12 cellular contexts compared by ENCODE assay signal in the genomic region with DNA sequence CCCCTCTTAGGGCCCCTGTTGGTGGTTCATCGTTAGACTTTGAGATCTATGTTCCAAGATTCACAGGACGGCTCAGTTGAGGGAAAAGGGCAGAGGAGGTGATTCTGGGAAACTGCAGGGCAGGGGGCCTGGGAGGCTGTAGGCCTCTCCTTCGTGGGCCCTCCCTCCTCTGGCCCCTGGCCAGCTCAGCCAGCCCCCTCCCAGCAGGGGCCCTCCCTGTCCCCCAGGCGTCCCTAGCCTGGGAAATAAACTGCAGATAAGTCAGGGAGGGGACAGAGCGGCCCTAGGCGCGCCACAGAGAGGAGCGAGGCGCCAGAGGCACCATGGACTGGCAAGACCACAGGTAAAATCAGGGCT. TPM values are rescaled to one million over a fixed set of nuclear protein-coding genes. Genes with fewer than 3 reads are reported as not detected.
A peak's percentile ranks its signal among the peaks of the same experiment; 100 is the strongest.
DNase-seq lines count a peak whose midpoint lies in the region; ATAC-seq and TF ChIP-seq lines count a peak whose summit lies in the region.
"Had no signal": no experiment of that assay in that cellular context is flagged by ENCODE, and none has a peak within 500 bp of the region (broad histone marks: within the 10 kb centered on the region; RNA-seq: fewer than 3 reads in every experiment).

No MANE protein-coding gene starts in this region.

- 51% methylated on average over 9 of the region's 9 CpGs for WGBS in right cardiac atrium
- no CpG with 5 or more reads among the region's 9 CpGs for WGBS in trophoblast cell (ENCODE audit: extremely low coverage, insufficient coverage, insufficient read length)

- peak overlapping the region; percentile 9 for H2AK5ac ChIP-seq in trophoblast cell (ENCODE audit: low read length)

- H3K4me3 Mint-ChIP-seq in activated T-cell treated with anti-CD3 and anti-CD28 coated beads, Interleukin-2, amount 50 U/mL, for 24 hours = no peak overlapping the region
- H3K4me3 Mint-ChIP-seq: IgD-negative memory B cell had no signal

- no peaks in the 10 kb centered on the region for H3K36me3 Mint-ChIP-seq in activated T-cell treated with anti-CD3 and anti-CD28 coated beads, Interleukin-2, amount 50 U/mL, for 24 hours (ENCODE audit: low read depth)

- no peak overlapping the region for H3K4ac ChIP-seq in trophoblast cell (ENCODE audit: low read depth, low read length)

- peak overlapping the region; percentile 86 for H4K91ac ChIP-seq in trophoblast cell (ENCODE audit: low read depth, low read length)

- H3K4me2 ChIP-seq in trophoblast cell (ENCODE audit: low read length) = peak overlapping the region; percentile 56

- peak overlapping the region; percentile 58 for H2BK120ac ChIP-seq in trophoblast cell (ENCODE audit: insufficient read depth, low read length, poor library complexity)

- TF ChIP-seq CTCF in 22Rv1 (IDR thresholded peaks at IDR 0.05) = no peak

- H3K23ac ChIP-seq in trophoblast cell (ENCODE audit: low read length) = no peak overlapping the region

- H4K8ac ChIP-seq in trophoblast cell (ENCODE audit: low read depth, low read length) = peak overlapping the region; percentile 70

- H3K79me2 ChIP-seq in trophoblast cell (ENCODE audit: control insufficient read depth, insufficient read depth, low read length, poor library complexity) = peaks cover 3% of the 10 kb centered on the region

- H3K27ac Mint-ChIP-seq in activated T-cell treated with anti-CD3 and anti-CD28 coated beads, Interleukin-2, amount 50 U/mL, for 24 hours = no peak overlapping the region
- H3K27ac Mint-ChIP-seq: IgD-negative memory B cell had no signal

- peak in 1 of 2 donors; percentile 1 for ATAC-seq in right cardiac atrium

- peak overlapping the region; percentile 77 for H4K12ac ChIP-seq in trophoblast cell (ENCODE audit: low read depth, low read length)

- H2BK12ac ChIP-seq in trophoblast cell (ENCODE audit: low read length) = peak overlapping the region; percentile 2

- DNase-seq in adipocyte (ENCODE audit: low read depth) = no peak
- DNase-seq in right cardiac atrium = peak; percentile 53 to 80 (median 75)
- no peak for DNase-seq in trophoblast cell
- no peak for DNase-seq in activated T-cell treated with anti-CD3 and anti-CD28 coated beads, Interleukin-2, amount 50 U/mL, for 24 hours
- DNase-seq in NK-92 treated with Interleukin-12 subunit alpha and Interleukin-12 subunit beta, amount 100 ng/mL, for 24 hours (lab: John Stamatoyannopoulos, UW) = no peak
- no peak for DNase-seq in UCSD-AML1 (lab: John Stamatoyannopoulos, UW; ENCODE audit: unreplicated experiment)
- no peak for DNase-seq in NCI-H1694 treated with DMSO at 0.1 percent for 48 hours (lab: John Stamatoyannopoulos, UW)
- DNase-seq: activated CD4-positive, CD25-positive, alpha-beta regulatory T cell treated with anti-CD3 and anti-CD28 coated beads, Interleukin-2, amount 50 U/mL, for 72 hours had no signal

- no peak overlapping the region for H2BK5ac ChIP-seq in trophoblast cell (ENCODE audit: low read depth, low read length, poor library complexity)

- H3K4me1 Mint-ChIP-seq in activated T-cell treated with anti-CD3 and anti-CD28 coated beads, Interleukin-2, amount 50 U/mL, for 24 hours (ENCODE audit: low read depth) = no peaks in the 10 kb centered on the region
- H3K4me1 Mint-ChIP-seq: IgD-negative memory B cell had no signal

- H3K27me3 Mint-ChIP-seq in activated T-cell treated with anti-CD3 and anti-CD28 coated beads, Interleukin-2, amount 50 U/mL, for 24 hours = peaks cover 14% of the 10 kb centered on the region

- H3K36me3 ChIP-seq in adipocyte (ENCODE audit: control insufficient read depth, insufficient read depth, low read length, severe bottlenecking) (peaks cover 43% of the 10 kb centered on the region), trophoblast cell (ENCODE audit: control insufficient read depth in 1 of 2, insufficient read depth in 2 of 2, low read length in 2 of 2) (peaks cover 3 to 4% of the 10 kb centered on the region in 2 experiments)

- peak overlapping the region; percentile 98 for H2AFZ ChIP-seq in trophoblast cell (ENCODE audit: insufficient read depth, low read length, poor library complexity)

- H3K27me3 ChIP-seq in adipocyte (replicated peaks; ENCODE audit: control insufficient read depth, insufficient read depth, low read length) (no peaks in the 10 kb centered on the region), right cardiac atrium (ENCODE audit: control insufficient read depth, insufficient read depth) (no peaks in the 10 kb centered on the region), trophoblast cell (ENCODE audit: insufficient read depth, low read length) (no peaks in the 10 kb centered on the region)
- H3K27me3 ChIP-seq: body of pancreas had no signal

- H3K79me1 ChIP-seq in trophoblast cell (ENCODE audit: low read length) = peaks cover 11% of the 10 kb centered on the region

- peaks cover 11% of the 10 kb centered on the region for H3K9me3 Mint-ChIP-seq in activated T-cell treated with anti-CD3 and anti-CD28 coated beads, Interleukin-2, amount 50 U/mL, for 24 hours

- intact Hi-C loops in right cardiac atrium (cut with DNase I) = no loop called here

- peak overlapping the region; percentile 46 for H3K9ac ChIP-seq in adipocyte (ENCODE audit: low read length)
- no peak overlapping the region for H3K9ac ChIP-seq in trophoblast cell (ENCODE audit: low read length)

- H3K4me1 ChIP-seq in adipocyte (ENCODE audit: control insufficient read depth, insufficient read depth, low read length) (peaks cover 33% of the 10 kb centered on the region), right cardiac atrium (ENCODE audit: control insufficient read depth, insufficient read depth, low read length) (peaks cover 10% of the 10 kb centered on the region), trophoblast cell (ENCODE audit: control insufficient read depth in 1 of 2, insufficient read depth in 2 of 2, low read length in 2 of 2) (peaks cover 10 to 13% of the 10 kb centered on the region in 2 experiments)

- peak overlapping the region; percentile 64 for H3K27ac ChIP-seq in 22Rv1
- peak overlapping the region; percentile 22 for H3K27ac ChIP-seq in right cardiac atrium (ENCODE audit: low read length)
- H3K27ac ChIP-seq in trophoblast cell (ENCODE audit: low read depth, low read length) = no peak overlapping the region

- H3K14ac ChIP-seq in trophoblast cell (ENCODE audit: low read length) = peak overlapping the region; percentile 80

- H3K9me3 ChIP-seq in adipocyte (ENCODE audit: control insufficient read depth, low read length) (peaks cover 9% of the 10 kb centered on the region), right cardiac atrium (ENCODE audit: control insufficient read depth, low read length) (no peaks in the 10 kb centered on the region), trophoblast cell (ENCODE audit: insufficient read depth, low read depth, low read length) (peaks cover 5% of the 10 kb centered on the region)
- H3K9me3 ChIP-seq: body of pancreas had no signal

- H3K18ac ChIP-seq in trophoblast cell (ENCODE audit: low read length) = peak overlapping the region; percentile 85

- no peak overlapping the region for H3K4me3 ChIP-seq in adipocyte (ENCODE audit: low read length)
- H3K4me3 ChIP-seq in right cardiac atrium (ENCODE audit: low read length) = no peak overlapping the region
- no peak overlapping the region for H3K4me3 ChIP-seq in trophoblast cell (ENCODE audit: low read depth, low read length)
- H3K4me3 ChIP-seq: body of pancreas had no signal

RNA-seq across cellular contexts. Expression of a gene that starts 6.5 kb away (rescaled TPM):
- total RNA-seq in right cardiac atrium = 100 to 1,000 TPM in 1 of 4 donors, 10 to 100 TPM in 3; 60.0 to 132 (median 90.8) TPM
- 94.7 TPM for polyA plus RNA-seq in right cardiac atrium
- polyA plus RNA-seq in trophoblast cell (2013) = 7.6 and 9.8 TPM in 2 replicates
- total RNA-seq: osteoblast had no signal
- polyA plus RNA-seq: IgD-negative memory B cell had no signal

RNA-seq across cellular contexts. Expression of a gene that starts 43.6 kb away (rescaled TPM):
- 10 to 100 TPM; 62.4 to 74.1 (median 64.7) TPM for total RNA-seq in right cardiac atrium
- polyA plus RNA-seq in right cardiac atrium = 62.7 TPM
- 49.7 and 52.0 TPM in 2 replicates for polyA plus RNA-seq in trophoblast cell (2013)

Comparison
In these comparisons a context has a peak if more than half of its experiments do, and no peak if none do; other contexts are left out.
1. DNase-seq: peak in right cardiac atrium (3 of 3); none in adipocyte (single experiment), trophoblast cell (0 of 2), activated T-cell treated with anti-CD3 and anti-CD28 coated beads, Interleukin-2, amount 50 U/mL, for 24 hours (single experiment), NK-92 treated with Interleukin-12 subunit alpha and Interleukin-12 subunit beta, amount 100 ng/mL, for 24 hours (single experiment), UCSD-AML1 (single experiment) and NCI-H1694 treated with DMSO at 0.1 percent for 48 hours (single experiment).